14 cellular contexts compared by ENCODE assay signal in genomic region chr22:22371031-22371541, GRCh38.
DNase-seq lines count a peak whose midpoint lies in the region; ATAC-seq and TF ChIP-seq lines count a peak whose summit lies in the region.
"Had no signal": no experiment of that assay in that cellular context is flagged by ENCODE, and none has a peak within 500 bp of the region (broad histone marks: within the 10 kb centered on the region; RNA-seq: fewer than 3 reads in every experiment).

No MANE protein-coding gene starts in this region.

- intact Hi-C loops in dendritic cell treated with granulocyte-macrophage colony-stimulating factor and Interleukin-4, amounts not matched to agents 40 ng/mL and 50 ng/mL, for 4 days (cut with micrococcal nuclease), result no loop called here

- no peak overlapping the region for H3K4me3 Mint-ChIP-seq in dendritic cell treated with granulocyte-macrophage colony-stimulating factor and Interleukin-4, amounts not matched to agents 40 ng/mL and 50 ng/mL, for 4 days
- H3K4me3 Mint-ChIP-seq in naive B cell, result peak overlapping the region; percentile 28 to 74 (median 46)
- H3K4me3 Mint-ChIP-seq: activated naive CD4-positive, alpha-beta T cell treated with anti-CD3 and anti-CD28 coated beads for 36 hours; CD8-positive, alpha-beta T cell; HFFc6 had no signal

- no peak for ATAC-seq in naive B cell (ENCODE audit: low read depth in 2 of 2)
- ATAC-seq: CD8-positive, alpha-beta T cell; Panc1 had no signal

- H3K27ac Mint-ChIP-seq in dendritic cell treated with granulocyte-macrophage colony-stimulating factor and Interleukin-4, amounts not matched to agents 40 ng/mL and 50 ng/mL, for 4 days, result peak overlapping the region; percentile 1
- peak overlapping the region in 4 of 6 donors; percentile 64 to 96 (median 90) for H3K27ac Mint-ChIP-seq in naive B cell
- H3K27ac Mint-ChIP-seq: activated naive CD4-positive, alpha-beta T cell treated with anti-CD3 and anti-CD28 coated beads for 36 hours; CD8-positive, alpha-beta T cell; HFFc6 had no signal

- no peaks in the 10 kb centered on the region for H3K9me3 Mint-ChIP-seq in dendritic cell treated with granulocyte-macrophage colony-stimulating factor and Interleukin-4, amounts not matched to agents 40 ng/mL and 50 ng/mL, for 4 days
- H3K9me3 Mint-ChIP-seq in naive B cell, result no peaks in the 10 kb centered on the region
- H3K9me3 Mint-ChIP-seq: activated naive CD4-positive, alpha-beta T cell treated with anti-CD3 and anti-CD28 coated beads for 36 hours; CD8-positive, alpha-beta T cell; HFFc6 had no signal

- CTCF ChIA-PET in HEK293T (lab: Yijun Ruan, JAX), result no interaction called here

- peaks cover 18% of the 10 kb centered on the region for H3K4me1 Mint-ChIP-seq in dendritic cell treated with granulocyte-macrophage colony-stimulating factor and Interleukin-4, amounts not matched to agents 40 ng/mL and 50 ng/mL, for 4 days (ENCODE audit: low read depth)
- H3K4me1 Mint-ChIP-seq in naive B cell, result peaks cover 69 to 89% (median 70%) of the 10 kb centered on the region in 3 donors

- POLR2A ChIA-PET in HEK293T (lab: Yijun Ruan, JAX), result no interaction called here

- no peaks in the 10 kb centered on the region for H3K36me3 Mint-ChIP-seq in dendritic cell treated with granulocyte-macrophage colony-stimulating factor and Interleukin-4, amounts not matched to agents 40 ng/mL and 50 ng/mL, for 4 days (ENCODE audit: low read depth)
- no peaks in the 10 kb centered on the region for H3K36me3 Mint-ChIP-seq in naive B cell
- H3K36me3 Mint-ChIP-seq: CD8-positive, alpha-beta T cell had no signal

- DNase-seq in COLO668 (lab: John Stamatoyannopoulos, UW; ENCODE audit: unreplicated experiment) (peak; percentile 13), HEK293T (ENCODE audit: extremely low spot score) (peak; percentile 46), naive B cell (no peak), AG08396 (ENCODE audit: low spot score) (no peak), NK-92 (lab: John Stamatoyannopoulos, UW; ENCODE audit: unreplicated experiment) (no peak), NCI-H526 treated with DMSO at 0.1 percent for 48 hours (lab: John Stamatoyannopoulos, UW) (no peak), HCEC 1CT (no peak)
- DNase-seq: activated naive CD4-positive, alpha-beta T cell treated with anti-CD3 and anti-CD28 coated beads for 36 hours; CD8-positive, alpha-beta T cell; HFFc6; mammary epithelial cell; stimulated activated CD4-positive, alpha-beta T cell treated with anti-CD3 and anti-CD28 coated beads, Interleukin-2, amount 100 ng/mL, for 24 hours had no signal

- peaks cover 14% of the 10 kb centered on the region for H3K27me3 Mint-ChIP-seq in dendritic cell treated with granulocyte-macrophage colony-stimulating factor and Interleukin-4, amounts not matched to agents 40 ng/mL and 50 ng/mL, for 4 days
- no peaks in the 10 kb centered on the region for H3K27me3 Mint-ChIP-seq in naive B cell

TF ChIP-seq in HEK293T, 16 proteins besides CTCF, POLR2A, EP300 and RAD21:
- TF ChIP-seq PKNOX1 (IDR thresholded peaks at IDR 0.05) (no peak), TARDBP (IDR thresholded peaks at IDR 0.05) (no peak), BHLHE40 (IDR thresholded peaks at IDR 0.05; ENCODE audit: borderline replicate concordance) (no peak)

Comparison
In these comparisons a context has a peak if more than half of its experiments do, and no peak if none do; other contexts are left out.
1. DNase-seq: peak in COLO668 (single experiment) and HEK293T (single experiment); none in naive B cell (single experiment), AG08396 (single experiment), NK-92 (single experiment), NCI-H526 treated with DMSO at 0.1 percent for 48 hours (single experiment) and HCEC 1CT (single experiment).